Comparison of ENCODE assay signal across 8 cellular contexts in genomic region chr4:56388311-56388710, GRCh38. TPM values are rescaled to one million over a fixed set of nuclear protein-coding genes. Genes with fewer than 3 reads are reported as not detected.
DNase-seq lines count a peak whose midpoint lies in the region; ATAC-seq, FAIRE-seq and TF ChIP-seq lines count a peak whose summit lies in the region.

No MANE protein-coding gene starts in this region.

- peak overlapping the region; percentile 93 to 97 (median 94) for H3K4me3 Mint-ChIP-seq in IgD-negative memory B cell

- no peaks in the 10 kb centered on the region for H3K36me3 Mint-ChIP-seq in IgD-negative memory B cell

- H3K9me1 ChIP-seq in K562 (ENCODE audit: control insufficient read depth, insufficient read depth, low read length): no peaks in the 10 kb centered on the region

- peak; percentile 26 for FAIRE-seq in K562 (lab: Jason Lieb, UNC)

- H3K4me1 Mint-ChIP-seq in IgD-negative memory B cell: peaks cover 16 to 31% (median 31%) of the 10 kb centered on the region in 3 donors

- peak overlapping the region; percentile 87 for H3K4me2 ChIP-seq in K562 (ENCODE audit: insufficient read depth, low read length)

- 0 out of 2 replicates have a peak overlapping the region, but pooled peaks have one; percentile 94 for H2AFZ ChIP-seq in K562 (ENCODE audit: low read depth, low read length)

- peak; percentile 39 for ATAC-seq in K562
- no peak for ATAC-seq in HG03571 (IDR thresholded peaks at IDR 0.05; ENCODE audit: unreplicated experiment)
- no peak for ATAC-seq in activated CD4-positive, CD25-positive, alpha-beta regulatory T cell treated with anti-CD3 and anti-CD28 coated beads, Interleukin-2, amount 50 U/mL, for 24 hours

- H3K36me3 ChIP-seq in K562 (ENCODE audit: control insufficient read depth, insufficient read depth, low read length) (peaks cover 20% of the 10 kb centered on the region), mucosa of stomach (ENCODE audit: control insufficient read depth, insufficient read depth, low read length) (no peaks in the 10 kb centered on the region)

- DNase-seq in AG20443 (ENCODE audit: low spot score) (peak; percentile 17), K562 (ENCODE audit: extremely low read depth in 1 of 4, low spot score in 3 of 4) (peak in 2 of 4 experiments; percentile 45 to 53), iPS-NIHi7 (ENCODE audit: extremely low spot score) (no peak), SKM-1 (lab: John Stamatoyannopoulos, UW; ENCODE audit: unreplicated experiment) (no peak)

- H3K27me3 Mint-ChIP-seq in IgD-negative memory B cell: no peaks in the 10 kb centered on the region

- peak overlapping the region; percentile 95 to 99 (median 96) for H3K27ac Mint-ChIP-seq in IgD-negative memory B cell

- no peak for TF ChIP-seq POLR2A in K562 (conservative IDR thresholded peaks at IDR 0.05)

- CTCF ChIA-PET in K562 (lab: Yijun Ruan, JAX; ENCODE audit: low intra/inter-chr PET ratio): no interaction called here

- no peak for TF ChIP-seq EP300 in K562 (IDR thresholded peaks at IDR 0.05; ENCODE audit: low read length)

- POLR2A ChIA-PET in K562 (lab: Yijun Ruan, JAX): interaction anchor here (0.6 to 2.2 kb wide), 13 partner anchors 8 to 148 kb away, joined by 3 to 10 read pairs (median 5); no protein-coding TSS in a partner anchor

- no peaks in the 10 kb centered on the region for H4K20me1 ChIP-seq in K562 (replicated peaks; ENCODE audit: control insufficient read depth, insufficient read depth, low read length)

- in situ Hi-C loops in K562 (cut with MboI): no loop called here

- no peak for TF ChIP-seq RAD21 in K562 (CRISPR knock-in tag; conservative IDR thresholded peaks at IDR 0.05 in 1 of 2, IDR thresholded peaks at IDR 0.05 in 1 of 2)

- H3K9ac ChIP-seq in K562 (ENCODE audit: insufficient read depth in 1 of 2, low read depth in 2 of 2, low read length in 2 of 2): peak overlapping the region; percentile 92 to 93
- peak overlapping the region; percentile 95 for H3K9ac ChIP-seq in mucosa of stomach (ENCODE audit: low read length)

- H3K4me3 ChIP-seq in K562 (peak overlapping the region; percentile 61), mucosa of stomach (ENCODE audit: low read length) (peak overlapping the region; percentile 83)

- H3K9me3 ChIP-seq in K562 (replicated peaks; ENCODE audit: control insufficient read depth, insufficient read depth, low read depth, low read length) (no peaks in the 10 kb centered on the region), mucosa of stomach (ENCODE audit: control insufficient read depth, low read length) (no peaks in the 10 kb centered on the region)

- H3K27me3 ChIP-seq in K562 (ENCODE audit: control insufficient read depth in 2 of 2, insufficient read depth in 2 of 2, low read length in 2 of 2) (no peaks in the 10 kb centered on the region), mucosa of stomach (ENCODE audit: control insufficient read depth, insufficient read depth, low read length) (no peaks in the 10 kb centered on the region)

- no TSS peak for BruUV-seq in K562 (replicated peaks; lab: Mats Ljungman, UMichigan)

- H3K27ac ChIP-seq in K562 (ENCODE audit: extremely low read depth, low read depth, low read length): peak overlapping the region; percentile 89

- intact Hi-C loops in K562 (cut with micrococcal nuclease): loop anchor here (2.0 to 10.0 kb wide), 4 partner anchors 46 to 444 kb away; partner anchors contain the start of genes CEP135, PPAT and SRP72

- H3K4me1 ChIP-seq in K562 (replicated peaks in 1 of 2; ENCODE audit: control insufficient read depth in 2 of 2, insufficient read depth in 2 of 2, low read length in 2 of 2): peaks cover 3 to 17% of the 10 kb centered on the region in 2 experiments; a peak in 2 of 5 replicates
- H3K4me1 ChIP-seq in mucosa of stomach (ENCODE audit: control insufficient read depth, insufficient read depth, low read length): peaks cover 5% of the 10 kb centered on the region

- 3% methylated on average over 6 of the region's 6 CpGs for WGBS in K562 (ENCODE audit: insufficient coverage, low coverage, missing lambda C conversion rate)

- no peaks in the 10 kb centered on the region for H3K9me3 Mint-ChIP-seq in IgD-negative memory B cell

- no peak for TF ChIP-seq CTCF in K562 (IDR thresholded peaks at IDR 0.05 in 2 of 3, conservative IDR thresholded peaks at IDR 0.05 in 1 of 3; ENCODE audit: insufficient read depth in 2 of 3, low read depth in 1 of 3, low read length in 3 of 3)

- H3K79me2 ChIP-seq in K562 (ENCODE audit: control insufficient read depth, insufficient read depth, low read length): peaks cover 61% of the 10 kb centered on the region

TF ChIP-seq in K562, 482 proteins besides CTCF, POLR2A, EP300 and RAD21 (continues in another document):
- TF ChIP-seq ZNF644 (tag; IDR thresholded peaks at IDR 0.05; ENCODE audit: low read depth) (no peak), HES1 (IDR thresholded peaks at IDR 0.05; ENCODE audit: low read depth) (no peak), ZNF24 (IDR thresholded peaks at IDR 0.05) (no peak), ZFX (CRISPR knock-in tag; IDR thresholded peaks at IDR 0.05) (0 out of 2 replicates have a peak, but pooled peaks have one; percentile 44), HNRNPK (IDR thresholded peaks at IDR 0.05; ENCODE audit: low read depth, low read length, poor library complexity, severe bottlenecking) (no peak), TAF7 (tag; IDR thresholded peaks at IDR 0.05) (no peak)

RNA-seq across cellular contexts. Expression of gene AASDH, which starts 1.0 kb away (rescaled TPM):
- polyA plus RNA-seq in IgD-negative memory B cell: 24.8 TPM
- 23.6 and 58.4 TPM in 2 replicates for total RNA-seq in K562 (2011; cell fraction: chromatin; rRNA removed; ENCODE audit: low replicate concordance)
- total RNA-seq in K562 (2011; cell fraction: nucleolus; rRNA removed): 11.5 and 13.7 TPM in 2 replicates
- 23.2 and 30.4 TPM in 2 replicates for total RNA-seq in K562 (2011; cell fraction: nucleoplasm; rRNA removed)
- 7.7 and 11.1 TPM in 2 replicates for total RNA-seq in K562 (2014; rRNA removed)
- 16.2 and 19.7 TPM in 2 replicates for total RNA-seq in K562 (2014; rRNA removed; fragmentation: Illumina TruSeq; extraction: Trizol)
- 12.6 and 13.7 TPM in 2 replicates for total RNA-seq in K562 (2015; rRNA removed; fragmentation: Illumina TruSeq; extraction: Trizol)
- total RNA-seq in K562 (2021): 9.3 and 14.1 TPM in 2 replicates
- polyA plus RNA-seq in K562 (2011; rRNA removed): 20.3 and 25.0 TPM in 2 replicates
- 4.5 and 11.3 TPM in 2 replicates for polyA plus RNA-seq in K562 (2011; cell fraction: cytosol; rRNA removed)
- 14.2 and 26.2 TPM in 2 replicates for polyA plus RNA-seq in K562 (2011; cell fraction: nucleus; rRNA removed)
- polyA plus RNA-seq in K562 (2012): 6.4 and 6.5 TPM in 2 replicates
- polyA plus RNA-seq in K562 (2014; fragmentation: Illumina TruSeq; extraction: Trizol): 11.2 and 11.4 TPM in 2 replicates
- polyA plus RNA-seq in K562 (2014; fragmentation: Nextera tagmentation; extraction: Ambion mirVana): 10 to 100 TPM; 16.8 to 29.7 TPM
- polyA plus RNA-seq in K562 (2014; rRNA removed): 8.6 and 8.8 TPM in 2 replicates
- polyA minus RNA-seq in K562 (2011; rRNA and poly(A)+ RNA removed): 40.2 and 41.6 TPM in 2 replicates
- polyA minus RNA-seq in K562 (2011; cell fraction: cytosol; rRNA and poly(A)+ RNA removed): 6.3 and 9.5 TPM in 2 replicates
- 17.1 and 32.8 TPM in 2 replicates for polyA minus RNA-seq in K562 (2011; cell fraction: nucleus; rRNA and poly(A)+ RNA removed)

RNA-seq across cellular contexts. Expression of gene PPAT, which starts 47.1 kb away (rescaled TPM):
- polyA plus RNA-seq in IgD-negative memory B cell (10.3 TPM), K562 (2011; rRNA removed) (59.3 and 64.8 TPM in 2 replicates), K562 (2014; fragmentation: Illumina TruSeq; extraction: Trizol) (53.3 and 57.2 TPM in 2 replicates), K562 (2014; fragmentation: Nextera tagmentation; extraction: Ambion mirVana) (10 to 100 TPM; 49.3 to 55.5 TPM), K562 (2014; rRNA removed) (36.2 and 41.7 TPM in 2 replicates)
- total RNA-seq in K562 (2011; cell fraction: chromatin; rRNA removed; ENCODE audit: low replicate concordance): 16.8 and 38.4 TPM in 2 replicates
- 8.3 and 12.4 TPM in 2 replicates for total RNA-seq in K562 (2011; cell fraction: nucleolus; rRNA removed)
- 18.7 and 34.4 TPM in 2 replicates for total RNA-seq in K562 (2011; cell fraction: nucleoplasm; rRNA removed)
- total RNA-seq in K562 (2014; rRNA removed) (45.7 and 50.3 TPM in 2 replicates), K562 (2014; rRNA removed; fragmentation: Illumina TruSeq; extraction: Trizol) (70.9 and 73.9 TPM in 2 replicates), K562 (2015; rRNA removed; fragmentation: Illumina TruSeq; extraction: Trizol) (52.1 and 55.4 TPM in 2 replicates), K562 (2021) (75.5 and 75.8 TPM in 2 replicates)
- polyA plus RNA-seq in K562 (2011; cell fraction: cytosol; rRNA removed): 11.1 and 20.7 TPM in 2 replicates
- polyA plus RNA-seq in K562 (2011; cell fraction: nucleus; rRNA removed): 25.7 and 27.4 TPM in 2 replicates
- 24.5 and 35.5 TPM in 2 replicates for polyA plus RNA-seq in K562 (2012)
- polyA minus RNA-seq in K562 (2011; rRNA and poly(A)+ RNA removed): 63.7 and 64.8 TPM in 2 replicates
- polyA minus RNA-seq in K562 (2011; cell fraction: cytosol; rRNA and poly(A)+ RNA removed): 35.0 and 42.0 TPM in 2 replicates
- 14.9 and 27.1 TPM in 2 replicates for polyA minus RNA-seq in K562 (2011; cell fraction: nucleus; rRNA and poly(A)+ RNA removed)

RNA-seq across cellular contexts. Expression of gene PAICS, which starts 47.7 kb away (rescaled TPM):
- polyA plus RNA-seq in IgD-negative memory B cell (35.7 TPM), K562 (2011; rRNA removed) (467 and 587 TPM in 2 replicates), K562 (2014; fragmentation: Illumina TruSeq; extraction: Trizol) (399 and 469 TPM in 2 replicates), K562 (2014; fragmentation: Nextera tagmentation; extraction: Ambion mirVana) (100 to 1,000 TPM; 385 to 490 TPM), K562 (2014; rRNA removed) (353 and 354 TPM in 2 replicates)
- 79.1 and 160 TPM in 2 replicates for total RNA-seq in K562 (2011; cell fraction: chromatin; rRNA removed; ENCODE audit: low replicate concordance)
- 41.7 and 48.4 TPM in 2 replicates for total RNA-seq in K562 (2011; cell fraction: nucleolus; rRNA removed)
- total RNA-seq in K562 (2011; cell fraction: nucleoplasm; rRNA removed): 91.3 and 181 TPM in 2 replicates
- total RNA-seq in K562 (2014; rRNA removed) (127 and 147 TPM in 2 replicates), K562 (2014; rRNA removed; fragmentation: Illumina TruSeq; extraction: Trizol) (302 and 365 TPM in 2 replicates), K562 (2015; rRNA removed; fragmentation: Illumina TruSeq; extraction: Trizol) (247 and 260 TPM in 2 replicates), K562 (2021) (387 and 392 TPM in 2 replicates)
- polyA plus RNA-seq in K562 (2011; cell fraction: cytosol; rRNA removed): 218 and 393 TPM in 2 replicates
- polyA plus RNA-seq in K562 (2011; cell fraction: nucleus; rRNA removed): 127 and 173 TPM in 2 replicates
- polyA plus RNA-seq in K562 (2012): 209 and 259 TPM in 2 replicates
- 322 and 325 TPM in 2 replicates for polyA minus RNA-seq in K562 (2011; rRNA and poly(A)+ RNA removed)
- 97.4 and 119 TPM in 2 replicates for polyA minus RNA-seq in K562 (2011; cell fraction: cytosol; rRNA and poly(A)+ RNA removed)
- 63.0 and 105 TPM in 2 replicates for polyA minus RNA-seq in K562 (2011; cell fraction: nucleus; rRNA and poly(A)+ RNA removed)
